8 cellular contexts compared by ENCODE assay signal in genomic region chr14:76904100-76904739, GRCh38.
DNase-seq lines count a peak whose midpoint lies in the region; ATAC-seq and TF ChIP-seq lines count a peak whose summit lies in the region.

No MANE protein-coding gene starts in this region.

- H3K36me3 ChIP-seq in OCI-LY3 (replicated peaks; ENCODE audit: low read depth, low read length), result no peaks in the 10 kb centered on the region
- H3K36me3 ChIP-seq in esophagus (ENCODE audit: control insufficient read depth in 2 of 2, insufficient read depth in 2 of 2, low read length in 1 of 2), result no peaks in the 10 kb centered on the region
- H3K36me3 ChIP-seq in neuronal stem cell (replicated peaks in 1 of 2; ENCODE audit: control insufficient read depth in 2 of 2, insufficient read depth in 2 of 2, low read length in 2 of 2), result no peaks in the 10 kb centered on the region

- H2BK15ac ChIP-seq in neuronal stem cell (ENCODE audit: low read length), result no peak overlapping the region

- H3K79me1 ChIP-seq in neuronal stem cell (ENCODE audit: low read depth, low read length), result no peaks in the 10 kb centered on the region

- H3K27ac ChIP-seq in OCI-LY3 (ENCODE audit: low read length) (peak overlapping the region; percentile 45), esophagus (ENCODE audit: low read depth in 2 of 2, low read length in 1 of 2) (peak overlapping the region; percentile 83 to 85), neuronal stem cell (replicated peaks; ENCODE audit: low read length) (no peak overlapping the region)

- peaks cover 3% of the 10 kb centered on the region; the same call in 1 of the 2 replicates for H3K27me3 ChIP-seq in OCI-LY3 (ENCODE audit: low read depth, low read length)
- no peaks in the 10 kb centered on the region for H3K27me3 ChIP-seq in esophagus (ENCODE audit: control insufficient read depth in 1 of 2, insufficient read depth in 2 of 2, low read length in 2 of 2)
- H3K27me3 ChIP-seq in neuronal stem cell (ENCODE audit: control insufficient read depth in 3 of 3, insufficient read depth in 3 of 3, low read depth in 1 of 3, low read length in 3 of 3), result no peaks in the 10 kb centered on the region

- no peaks in the 10 kb centered on the region for H3K9me3 ChIP-seq in OCI-LY3 (ENCODE audit: insufficient read depth, low read length)
- no peaks in the 10 kb centered on the region for H3K9me3 ChIP-seq in esophagus (ENCODE audit: control insufficient read depth in 2 of 2, insufficient read depth in 1 of 2, low read depth in 1 of 2, low read length in 1 of 2)
- H3K9me3 ChIP-seq in neuronal stem cell (replicated peaks in 1 of 2; ENCODE audit: control insufficient read depth in 2 of 2, insufficient read depth in 1 of 2, low read depth in 1 of 2, low read length in 2 of 2), result no peaks in the 10 kb centered on the region

- H3K4ac ChIP-seq in neuronal stem cell (ENCODE audit: low read length), result no peak overlapping the region

- H3K4me1 ChIP-seq in OCI-LY3 (ENCODE audit: low read length) (peaks cover 34% of the 10 kb centered on the region), esophagus (ENCODE audit: control insufficient read depth in 2 of 2, insufficient read depth in 2 of 2, low read length in 1 of 2) (peaks cover 0 to 12% of the 10 kb centered on the region in 2 donors), neuronal stem cell (ENCODE audit: control insufficient read depth in 2 of 2, insufficient read depth in 1 of 2, low read depth in 1 of 2, low read length in 2 of 2) (peaks cover 14 to 20% of the 10 kb centered on the region in 2 donors)

- no peak for ATAC-seq in HG02970 (IDR thresholded peaks at IDR 0.05; ENCODE audit: low FRiP score, unreplicated experiment)

- H3K36me3 Mint-ChIP-seq in activated naive CD4-positive, alpha-beta T cell treated with anti-CD3 and anti-CD28 coated beads, Interleukin-2, amount 10 ng/mL, durations not matched to agents 7 days and 5 days, result peaks cover 7% of the 10 kb centered on the region

- peaks cover 39% of the 10 kb centered on the region for H3K27me3 Mint-ChIP-seq in activated naive CD4-positive, alpha-beta T cell treated with anti-CD3 and anti-CD28 coated beads, Interleukin-2, amount 10 ng/mL, durations not matched to agents 7 days and 5 days

- H2BK5ac ChIP-seq in neuronal stem cell (ENCODE audit: low read length), result no peak overlapping the region

- H3K4me3 ChIP-seq in OCI-LY3 (ENCODE audit: low read length) (peak overlapping the region; percentile 28), esophagus (ENCODE audit: low read depth in 1 of 2, low read length in 2 of 2) (no peak overlapping the region), neuronal stem cell (ENCODE audit: low read length in 2 of 2) (peak overlapping the region in 1 of 2 donors; percentile 11)

- H3K4me2 ChIP-seq in OCI-LY3 (ENCODE audit: low read length) (peak overlapping the region; percentile 60), neuronal stem cell (ENCODE audit: insufficient read depth, low read length, poor library complexity, severe bottlenecking) (no peak overlapping the region)

- CTCF ChIA-PET in activated naive CD4-positive, alpha-beta T cell treated with anti-CD3 and anti-CD28 coated beads, Interleukin-2, amount 10 ng/mL, durations not matched to agents 7 days and 5 days (lab: Charles Lee), result interaction anchor here (1.1 to 2.0 kb wide), 5 partner anchors 9 to 165 kb away, joined by 3 to 14 read pairs (median 8); no protein-coding TSS in a partner anchor

- no peak overlapping the region for H2BK120ac ChIP-seq in neuronal stem cell (ENCODE audit: low read depth, low read length)

- no peak overlapping the region for H3K23ac ChIP-seq in neuronal stem cell (ENCODE audit: low read depth, low read length, poor library complexity)

- H4K8ac ChIP-seq in neuronal stem cell (ENCODE audit: low read depth, low read length), result no peak overlapping the region

- H3K4me1 Mint-ChIP-seq in activated naive CD4-positive, alpha-beta T cell treated with anti-CD3 and anti-CD28 coated beads, Interleukin-2, amount 10 ng/mL, durations not matched to agents 7 days and 5 days, result peaks cover 36% of the 10 kb centered on the region

- H3K9me3 Mint-ChIP-seq in activated naive CD4-positive, alpha-beta T cell treated with anti-CD3 and anti-CD28 coated beads, Interleukin-2, amount 10 ng/mL, durations not matched to agents 7 days and 5 days, result peaks cover 6% of the 10 kb centered on the region

- no peak overlapping the region for H2AK5ac ChIP-seq in neuronal stem cell (ENCODE audit: low read depth, low read length)

- no peak overlapping the region for H3K14ac ChIP-seq in neuronal stem cell (ENCODE audit: low read length)

- no peak overlapping the region for H2AFZ ChIP-seq in OCI-LY3 (ENCODE audit: low read depth, low read length)
- peak overlapping the region; percentile 60 for H2AFZ ChIP-seq in neuronal stem cell (ENCODE audit: low read length)

- no peak for TF ChIP-seq CTCF in AG09319 (IDR thresholded peaks at IDR 0.05; ENCODE audit: low read depth, low read length)
- no peak for TF ChIP-seq CTCF in OCI-LY3 (IDR thresholded peaks at IDR 0.05; ENCODE audit: low read depth, low read length)

- DNase-seq in AG09319 (ENCODE audit: extremely low read depth, low read depth), result peak; percentile 93
- DNase-seq in neuronal stem cell (ENCODE audit: low spot score), result no peak
- DNase-seq in medulla oblongata (ENCODE audit: extremely low spot score), result no peak
- no peak for DNase-seq in activated naive CD4-positive, alpha-beta T cell treated with anti-CD3 and anti-CD28 coated beads, Interleukin-2, amount 10 ng/mL, durations not matched to agents 7 days and 5 days
- no peak for DNase-seq in GDM1 (lab: John Stamatoyannopoulos, UW)

- peak overlapping the region; percentile 29 for H3K18ac ChIP-seq in neuronal stem cell (ENCODE audit: low read length)

- H4K91ac ChIP-seq in neuronal stem cell (ENCODE audit: low read depth, low read length, poor library complexity), result peak overlapping the region; percentile 2

- WGBS in esophagus, 2 donors, result 66 to 76% methylated on average over 19 of the region's 19 CpGs
- WGBS in neuronal stem cell (ENCODE audit: extremely low coverage in 2 of 2, insufficient read length in 2 of 2, insufficient replicate concordance in 1 of 2), 2 donors, result no CpG with 5 or more reads among the region's 19 CpGs

- H3K9ac ChIP-seq in OCI-LY3 (ENCODE audit: low read length) (no peak overlapping the region), neuronal stem cell (ENCODE audit: low read depth, low read length, poor library complexity) (no peak overlapping the region)

- no peaks in the 10 kb centered on the region for H3K79me2 ChIP-seq in OCI-LY3 (ENCODE audit: low read length)

- H3K27ac Mint-ChIP-seq in activated naive CD4-positive, alpha-beta T cell treated with anti-CD3 and anti-CD28 coated beads, Interleukin-2, amount 10 ng/mL, durations not matched to agents 7 days and 5 days, result no peak overlapping the region

- H3K4me3 Mint-ChIP-seq in activated naive CD4-positive, alpha-beta T cell treated with anti-CD3 and anti-CD28 coated beads, Interleukin-2, amount 10 ng/mL, durations not matched to agents 7 days and 5 days, result no peak overlapping the region

- no peaks in the 10 kb centered on the region for H4K20me1 ChIP-seq in OCI-LY3 (ENCODE audit: insufficient read depth, low read length)

- H2BK12ac ChIP-seq in neuronal stem cell (ENCODE audit: low read length), result no peak overlapping the region
